ENCODE assay signal across 27 cellular contexts in genomic region chr6:4167833-4168232, GRCh38. TPM values are rescaled to one million over a fixed set of nuclear protein-coding genes. Genes with fewer than 3 reads are reported as not detected.
DNase-seq lines count a peak whose midpoint lies in the region; ATAC-seq, FAIRE-seq and TF ChIP-seq lines count a peak whose summit lies in the region.
"Had no signal": no experiment of that assay in that cellular context is flagged by ENCODE, and none has a peak within 500 bp of the region (broad histone marks: within the 10 kb centered on the region; RNA-seq: fewer than 3 reads in every experiment).

No MANE protein-coding gene starts in this region.

- no peaks in the 10 kb centered on the region for H3K4me1 ChIP-seq in HEK293 (ENCODE audit: control insufficient read depth, insufficient read depth, low read length)
- H3K4me1 ChIP-seq in K562 (replicated peaks in 1 of 2; ENCODE audit: control insufficient read depth in 2 of 2, insufficient read depth in 2 of 2, low read length in 2 of 2): peaks cover 0 to 6% of the 10 kb centered on the region in 2 experiments; a peak in 1 of 5 replicates
- H3K4me1 ChIP-seq in endodermal cell (ENCODE audit: control insufficient read depth, insufficient read depth, low read length): peaks cover 4% of the 10 kb centered on the region
- H3K4me1 ChIP-seq: BE2C, BLaER1 had no signal

- no TSS peak for BruUV-seq in K562 (replicated peaks; lab: Mats Ljungman, UMichigan)

- TF ChIP-seq EP300 in K562 (IDR thresholded peaks at IDR 0.05; ENCODE audit: low read length): no peak

- H3K27ac ChIP-seq in HEK293 (ENCODE audit: extremely low read depth, low read depth, low read length): no peak overlapping the region
- no peak overlapping the region for H3K27ac ChIP-seq in K562 (ENCODE audit: extremely low read depth, low read depth, low read length)
- no peak overlapping the region for H3K27ac ChIP-seq in endodermal cell (ENCODE audit: low read depth, low read length)
- H3K27ac ChIP-seq: BLaER1 had no signal

- DNase-seq in K562 (ENCODE audit: extremely low read depth in 1 of 4, low spot score in 3 of 4): no peak
- DNase-seq in endodermal cell: no peak
- DNase-seq: 8988T; ACHN; BE2C; C1 segment of cervical spinal cord; CD4-positive, alpha-beta memory T cell; CD4-positive, CD25-positive, alpha-beta regulatory T cell; CD8-positive, alpha-beta memory T cell; COR-L47; DMS 273 treated with DMSO at 0.1 percent for 48 hours; DMS153; DMS53; DMS79; DND-41; EL; GDM1 had no signal

- H3K4me1 Mint-ChIP-seq in endodermal cell: peaks cover 18% of the 10 kb centered on the region
- H3K4me1 Mint-ChIP-seq: CD4-positive, alpha-beta memory T cell; CD8-positive, alpha-beta memory T cell had no signal

- H3K36me3 ChIP-seq in HEK293 (ENCODE audit: control insufficient read depth in 2 of 2, insufficient read depth in 1 of 2, low read length in 2 of 2) (no peaks in the 10 kb centered on the region), K562 (ENCODE audit: control insufficient read depth, insufficient read depth, low read length) (no peaks in the 10 kb centered on the region), endodermal cell (ENCODE audit: control insufficient read depth, insufficient read depth, low read length) (no peaks in the 10 kb centered on the region)
- H3K36me3 ChIP-seq: BE2C, BLaER1 had no signal

- ATAC-seq in K562: no peak
- no peak for ATAC-seq in GM21367 (IDR thresholded peaks at IDR 0.05; ENCODE audit: unreplicated experiment)
- ATAC-seq in HG02938 (IDR thresholded peaks at IDR 0.05; ENCODE audit: unreplicated experiment): no peak
- no peak for ATAC-seq in HG03439 (IDR thresholded peaks at IDR 0.05; ENCODE audit: unreplicated experiment)
- ATAC-seq: GM12878 had no signal

- H3K9me1 ChIP-seq in K562 (ENCODE audit: control insufficient read depth, insufficient read depth, low read length): no peaks in the 10 kb centered on the region

- no peak for TF ChIP-seq POLR2A in K562 (conservative IDR thresholded peaks at IDR 0.05)

- intact Hi-C loops in K562 (cut with micrococcal nuclease): no loop called here

- H3K27ac Mint-ChIP-seq in endodermal cell: no peak overlapping the region
- H3K27ac Mint-ChIP-seq: CD14-positive monocyte; CD4-positive, alpha-beta memory T cell; CD4-positive, CD25-positive, alpha-beta regulatory T cell; CD8-positive, alpha-beta memory T cell had no signal

- H3K27me3 ChIP-seq in K562 (ENCODE audit: control insufficient read depth in 2 of 2, insufficient read depth in 2 of 2, low read length in 2 of 2) (peaks cover 6 to 26% of the 10 kb centered on the region in 2 experiments; a peak in 3 of 5 replicates), endodermal cell (ENCODE audit: control insufficient read depth, insufficient read depth, low read length, poor library complexity, severe bottlenecking) (no peaks in the 10 kb centered on the region)
- H3K27me3 ChIP-seq: BE2C, BLaER1 had no signal

- no peak overlapping the region for H3K4me3 ChIP-seq in HEK293 (ENCODE audit: low read depth, low read length)
- no peak overlapping the region for H3K4me3 ChIP-seq in K562
- H3K4me3 ChIP-seq in endodermal cell (ENCODE audit: low read length): peak overlapping the region; percentile 35
- H3K4me3 ChIP-seq: BLaER1, GM12878 had no signal

- POLR2A ChIA-PET in HEK293 (lab: Yijun Ruan, JAX): no interaction called here
- POLR2A ChIA-PET in K562 (lab: Yijun Ruan, JAX): no interaction called here

- in situ Hi-C loops in K562 (cut with MboI): no loop called here

- H3K36me3 Mint-ChIP-seq in endodermal cell (ENCODE audit: low read depth): no peaks in the 10 kb centered on the region
- H3K36me3 Mint-ChIP-seq: CD14-positive monocyte; CD4-positive, CD25-positive, alpha-beta regulatory T cell; CD8-positive, alpha-beta memory T cell had no signal

- no peak for FAIRE-seq in K562 (lab: Jason Lieb, UNC)
- FAIRE-seq: A204.1, GM12878, GM12892, GM18507 had no signal

- no peak overlapping the region for H3K4me2 ChIP-seq in K562 (ENCODE audit: insufficient read depth, low read length)
- H3K4me2 ChIP-seq: BLaER1 had no signal

- H3K9me3 Mint-ChIP-seq in endodermal cell: peaks cover 26% of the 10 kb centered on the region

- H2AFZ ChIP-seq in K562 (ENCODE audit: low read depth, low read length): no peak overlapping the region

- 11% methylated on average over 1 of the region's 1 CpG for WGBS in K562 (ENCODE audit: insufficient coverage, low coverage, missing lambda C conversion rate)
- 100% methylated on average over 1 of the region's 1 CpG; no CpG with 5 or more reads in 1 of the 2 experiments for WGBS in endodermal cell (ENCODE audit: insufficient coverage in 1 of 2, insufficient read length in 1 of 2), 2 experiments

- H4K20me1 ChIP-seq in K562 (replicated peaks; ENCODE audit: control insufficient read depth, insufficient read depth, low read length): no peaks in the 10 kb centered on the region
- H4K20me1 ChIP-seq: BLaER1 had no signal

- TF ChIP-seq CTCF in HEK293 (tag by site-specific recombination; IDR thresholded peaks at IDR 0.05) (no peak), K562 (IDR thresholded peaks at IDR 0.05 in 2 of 3, conservative IDR thresholded peaks at IDR 0.05 in 1 of 3; ENCODE audit: insufficient read depth in 2 of 3, low read depth in 1 of 3, low read length in 3 of 3) (no peak), endodermal cell (conservative IDR thresholded peaks at IDR 0.05) (no peak)

- CTCF ChIA-PET in HEK293 (lab: Yijun Ruan, JAX): no interaction called here
- CTCF ChIA-PET in K562 (lab: Yijun Ruan, JAX; ENCODE audit: low intra/inter-chr PET ratio): no interaction called here

- no peaks in the 10 kb centered on the region for H3K9me3 ChIP-seq in HEK293 (ENCODE audit: control insufficient read depth, insufficient read depth, low read depth, low read length)
- H3K9me3 ChIP-seq in K562 (replicated peaks; ENCODE audit: control insufficient read depth, insufficient read depth, low read depth, low read length): peaks cover 6% of the 10 kb centered on the region
- peaks cover 8% of the 10 kb centered on the region for H3K9me3 ChIP-seq in endodermal cell (ENCODE audit: control insufficient read depth, low read length)
- H3K9me3 ChIP-seq: BE2C had no signal

- H3K79me2 ChIP-seq in K562 (ENCODE audit: control insufficient read depth, insufficient read depth, low read length): no peaks in the 10 kb centered on the region

- H3K4me3 Mint-ChIP-seq in endodermal cell: no peak overlapping the region
- H3K4me3 Mint-ChIP-seq: CD14-positive monocyte; CD4-positive, alpha-beta memory T cell; CD4-positive, CD25-positive, alpha-beta regulatory T cell; CD8-positive, alpha-beta memory T cell had no signal

- no peaks in the 10 kb centered on the region for H3K27me3 Mint-ChIP-seq in endodermal cell (ENCODE audit: insufficient read depth)

- no peak for TF ChIP-seq RAD21 in K562 (CRISPR knock-in tag; conservative IDR thresholded peaks at IDR 0.05 in 1 of 2, IDR thresholded peaks at IDR 0.05 in 1 of 2)

- H3K9ac ChIP-seq in K562 (ENCODE audit: insufficient read depth in 1 of 2, low read depth in 2 of 2, low read length in 2 of 2) (no peak overlapping the region), endodermal cell (ENCODE audit: extremely low read depth, low read length, poor library complexity, severe bottlenecking) (no peak overlapping the region)
- H3K9ac ChIP-seq: BLaER1 had no signal

TF ChIP-seq in HEK293, 187 proteins besides CTCF, POLR2A, EP300 and RAD21:
- TF ChIP-seq ZNF184 (tag by site-specific recombination; IDR thresholded peaks at IDR 0.05) (peak; percentile 100), ZNF785 (tag by site-specific recombination; IDR thresholded peaks at IDR 0.05) (no peak), GLI4 (tag by site-specific recombination; IDR thresholded peaks at IDR 0.05) (no peak), ZNF560 (tag by site-specific recombination; IDR thresholded peaks at IDR 0.05; ENCODE audit: borderline replicate concordance) (no peak), HOXA7 (CRISPR knock-in tag; IDR thresholded peaks at IDR 0.05; ENCODE audit: borderline replicate concordance) (no peak), ZXDB (tag by site-specific recombination; IDR thresholded peaks at IDR 0.05) (no peak), SETDB1 (IDR thresholded peaks at IDR 0.05; ENCODE audit: insufficient read length, low read length) (peak; percentile 49)
TF ChIP-seq in HEK293: peak in this region for 2.

TF ChIP-seq in K562, 482 proteins besides CTCF, POLR2A, EP300 and RAD21 (continues in another document):
- TF ChIP-seq BCOR (IDR thresholded peaks at IDR 0.05) (peak; percentile 69; the same call in 1 of the 2 replicates), TOE1 (IDR thresholded peaks at IDR 0.05; ENCODE audit: borderline replicate concordance) (no peak), TOE1 (CRISPR knock-in tag; IDR thresholded peaks at IDR 0.05; ENCODE audit: borderline replicate concordance, low read depth) (no peak), KDM4B (IDR thresholded peaks at IDR 0.05; ENCODE audit: borderline replicate concordance in 2 of 2, low read depth in 1 of 2) (no peak), ZNF77 (CRISPR knock-in tag; IDR thresholded peaks at IDR 0.05) (no peak), RBM25 (IDR thresholded peaks at IDR 0.05; ENCODE audit: low read depth, low read length, severe bottlenecking) (peak; percentile 99)

RNA-seq across cellular contexts. Expression of gene ECI2, which starts 32.5 kb away (rescaled TPM):
- total RNA-seq in K562 (2011; cell fraction: chromatin; rRNA removed; ENCODE audit: low replicate concordance): 61.5 and 71.7 TPM in 2 replicates
- total RNA-seq in K562 (2011; cell fraction: nucleolus; rRNA removed): 29.9 and 41.3 TPM in 2 replicates
- 42.9 and 50.0 TPM in 2 replicates for total RNA-seq in K562 (2011; cell fraction: nucleoplasm; rRNA removed)
- total RNA-seq in K562 (2014; rRNA removed) (142 and 150 TPM in 2 replicates), K562 (2014; rRNA removed; fragmentation: Illumina TruSeq; extraction: Trizol) (157 and 171 TPM in 2 replicates), K562 (2015; rRNA removed; fragmentation: Illumina TruSeq; extraction: Trizol) (141 and 142 TPM in 2 replicates), K562 (2021) (101 and 104 TPM in 2 replicates), endodermal cell (10 to 100 TPM; 40.4 to 58.2 TPM)
- polyA plus RNA-seq in K562 (2011; rRNA removed) (62.1 and 80.7 TPM in 2 replicates), K562 (2014; fragmentation: Illumina TruSeq; extraction: Trizol) (179 and 228 TPM in 2 replicates), K562 (2014; fragmentation: Nextera tagmentation; extraction: Ambion mirVana) (100 to 1,000 TPM; 332 to 377 TPM), K562 (2014; rRNA removed) (88.9 and 114 TPM in 2 replicates)
- 51.6 and 74.1 TPM in 2 replicates for polyA plus RNA-seq in K562 (2011; cell fraction: cytosol; rRNA removed)
- 59.0 and 69.0 TPM in 2 replicates for polyA plus RNA-seq in K562 (2011; cell fraction: nucleus; rRNA removed)
- 92.5 and 178 TPM in 2 replicates for polyA plus RNA-seq in K562 (2012)
- 134 and 145 TPM in 2 replicates for polyA minus RNA-seq in K562 (2011; rRNA and poly(A)+ RNA removed)
- polyA minus RNA-seq in K562 (2011; cell fraction: cytosol; rRNA and poly(A)+ RNA removed): 41.0 and 57.7 TPM in 2 replicates
- polyA minus RNA-seq in K562 (2011; cell fraction: nucleus; rRNA and poly(A)+ RNA removed): 22.3 and 36.7 TPM in 2 replicates
- 66.9 TPM for polyA plus RNA-seq in endodermal cell (2013, experiment 1 of 2)
- polyA plus RNA-seq in endodermal cell (2013, experiment 2 of 2): 67.6 TPM

Comparison
In these comparisons a context has a peak if more than half of its experiments do, and no peak if none do; other contexts are left out.
1. Of the 44 proteins assayed by ChIP-seq in both K562 and HEK293: peak only in K562: TRIM28; only in HEK293: SETDB1; in both: ZNF184; in neither: 41.